ENCODE assay signal across 17 cellular contexts in genomic region chr9:107888773-107889227, GRCh38.
"Had no signal": no experiment of that assay in that cellular context is flagged by ENCODE, and none has a peak within 500 bp of the region (broad histone marks: within the 10 kb centered on the region; RNA-seq: fewer than 3 reads in every experiment).

No MANE protein-coding gene starts in this region.

- H3K27me3 ChIP-seq: upper lobe of left lung had no signal

- H3K36me3 Mint-ChIP-seq: activated naive CD4-positive, alpha-beta T cell treated with anti-CD3 and anti-CD28 coated beads, Interleukin-2, amount 50 U/mL, for 72 hours; brain; mesothelial cell of epicardium; WTC11 had no signal

- H3K4me3 ChIP-seq: lower lobe of right lung, upper lobe of left lung had no signal

- H3K36me3 ChIP-seq: lower lobe of right lung, upper lobe of left lung had no signal

- H3K4me3 Mint-ChIP-seq: activated CD8-positive, alpha-beta T cell treated with anti-CD3 and anti-CD28 coated beads for 36 hours; brain; central memory CD8-positive, alpha-beta T cell; mesothelial cell of epicardium; stimulated activated memory B cell treated with anti-CD40 and anti-IgM and Interleukin-4, amounts not matched to agents 10 μg/mL and 1 μg/mL and 100 μg/mL, for 72 hours; WTC11 had no signal

- H3K4me1 Mint-ChIP-seq: central memory CD8-positive, alpha-beta T cell; WTC11 had no signal

- ATAC-seq: activated CD8-positive, alpha-beta T cell treated with anti-CD3 and anti-CD28 coated beads for 36 hours; activated naive CD4-positive, alpha-beta T cell treated with anti-CD3 and anti-CD28 coated beads, Interleukin-2, amount 50 U/mL, for 72 hours; lower lobe of right lung; stimulated activated memory B cell treated with anti-CD40 and anti-IgM and Interleukin-4, amounts not matched to agents 10 μg/mL and 1 μg/mL and 100 μg/mL, for 72 hours; WTC11 had no signal

- H3K27me3 Mint-ChIP-seq: activated CD8-positive, alpha-beta T cell treated with anti-CD3 and anti-CD28 coated beads for 36 hours; central memory CD8-positive, alpha-beta T cell; stimulated activated memory B cell treated with anti-CD40 and anti-IgM and Interleukin-4, amounts not matched to agents 10 μg/mL and 1 μg/mL and 100 μg/mL, for 72 hours had no signal

- DNase-seq: activated CD4-positive, alpha-beta T cell treated with anti-CD3 and anti-CD28 coated beads for 48 hours; activated CD8-positive, alpha-beta T cell treated with anti-CD3 and anti-CD28 coated beads for 36 hours; activated effector memory CD4-positive, alpha-beta T cell treated with anti-CD3 and anti-CD28 coated beads, Interleukin-2, amount 50 U/mL, for 16 hours; activated T-cell treated with anti-CD3 and anti-CD28 coated beads, Interleukin-2, amount 50 U/mL, for 48 hours; amniotic stem cell; cortex of kidney; effector CD8-positive, alpha-beta T cell; lower lobe of right lung; stimulated activated CD4-positive, alpha-beta T cell treated with anti-CD3 and anti-CD28 coated beads, Interleukin-12 subunit alpha, Interleukin-12 subunit beta, amount 100 ng/mL, for 4 hours; T-helper 2 cell; upper lobe of left lung had no signal

- H3K9me3 ChIP-seq: lower lobe of right lung, upper lobe of left lung had no signal

- H3K27ac ChIP-seq: lower lobe of right lung, upper lobe of left lung had no signal

- H3K4me1 ChIP-seq: lower lobe of right lung, upper lobe of left lung had no signal

- H3K27ac Mint-ChIP-seq: activated CD8-positive, alpha-beta T cell treated with anti-CD3 and anti-CD28 coated beads for 36 hours; activated naive CD4-positive, alpha-beta T cell treated with anti-CD3 and anti-CD28 coated beads, Interleukin-2, amount 50 U/mL, for 72 hours; mesothelial cell of epicardium; stimulated activated memory B cell treated with anti-CD40 and anti-IgM and Interleukin-4, amounts not matched to agents 10 μg/mL and 1 μg/mL and 100 μg/mL, for 72 hours; WTC11 had no signal
